10 cellular contexts compared by ENCODE assay signal in the genomic region with DNA sequence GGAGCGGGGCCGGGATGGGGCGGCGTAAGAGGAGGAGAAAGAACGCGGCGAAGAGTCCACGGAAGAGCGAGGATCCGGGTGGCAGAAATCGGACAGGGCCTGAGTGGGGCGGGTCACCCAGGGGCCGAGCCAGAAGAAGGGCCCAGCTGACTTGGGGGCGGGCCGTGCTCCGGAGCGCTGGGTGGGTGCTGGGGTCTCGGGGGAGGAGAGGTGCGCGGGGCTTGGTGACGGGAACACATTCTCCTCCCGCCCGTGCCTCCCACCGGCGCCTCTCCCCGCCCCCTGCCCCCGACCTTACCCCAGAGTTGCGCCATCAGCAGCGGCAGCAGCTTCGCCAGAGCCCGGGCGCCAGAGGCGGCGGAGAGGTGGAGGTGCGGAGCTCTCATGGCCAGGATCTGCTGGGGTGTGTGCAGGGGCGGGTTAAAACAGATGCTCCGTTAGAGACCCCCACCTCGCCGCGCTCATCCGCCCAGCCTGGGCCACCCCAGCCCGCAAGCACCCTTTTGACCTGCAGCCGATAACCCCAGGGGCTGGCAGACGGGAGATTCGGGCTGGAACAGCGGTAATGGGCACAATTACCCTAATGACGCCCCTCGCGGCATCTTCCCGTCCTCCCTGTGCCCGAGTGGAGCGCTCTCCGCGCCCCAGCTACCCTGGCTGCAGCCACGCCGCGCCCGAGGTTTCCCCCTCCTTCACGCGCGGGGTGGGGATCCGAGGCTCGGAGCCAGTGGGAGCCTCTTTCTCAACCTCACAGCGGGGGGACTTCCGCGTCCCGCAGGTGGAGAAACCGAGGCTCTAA. TPM values are rescaled to one million over a fixed set of nuclear protein-coding genes. Genes with fewer than 3 reads are reported as not detected.
DNase-seq lines count a peak whose midpoint lies in the region; ATAC-seq and TF ChIP-seq lines count a peak whose summit lies in the region.
"Had no signal": no experiment of that assay in that cellular context is flagged by ENCODE, and none has a peak within 500 bp of the region (broad histone marks: within the 10 kb centered on the region; RNA-seq: fewer than 3 reads in every experiment).

No MANE protein-coding gene starts in this region.

- POLR2A ChIA-PET in naive thymus-derived CD8-positive, alpha-beta T cell (lab: Charles Lee), result no interaction called here

- DNase-seq in HuH-7 (ENCODE audit: low spot score) (peak; percentile 64), endodermal cell (peak; percentile 82), ureter (ENCODE audit: low spot score) (no peak), D341Med (ENCODE audit: low spot score) (no peak)
- DNase-seq in naive thymus-derived CD8-positive, alpha-beta T cell, result peak in 1 of 10 donors; percentile 44
- DNase-seq: SJCRH30 had no signal

- peaks cover 0 to 4% (median 0%) of the 10 kb centered on the region in 11 experiments; a peak in 2 of 22 replicates for H4K20me1 ChIP-seq in BLaER1 treated with 17β-estradiol and CSF1 and Interleukin-3, amounts not matched to agents 10 nM and 100 nM

- TF ChIP-seq CTCF in endodermal cell (conservative IDR thresholded peaks at IDR 0.05), result no peak

- peaks cover 14 to 40% (median 30%) of the 10 kb centered on the region in 10 experiments for H3K4me1 ChIP-seq in BLaER1 treated with 17β-estradiol and CSF1 and Interleukin-3, amounts not matched to agents 10 nM and 100 nM
- H3K4me1 ChIP-seq in endodermal cell (ENCODE audit: control insufficient read depth, insufficient read depth, low read length), result no peaks in the 10 kb centered on the region
- H3K4me1 ChIP-seq: SJCRH30 had no signal

- H3K4me2 ChIP-seq in BLaER1 treated with 17β-estradiol and CSF1 and Interleukin-3, amounts not matched to agents 10 nM and 100 nM, result peak overlapping the region; percentile 38 to 95 (median 70)

- no peaks in the 10 kb centered on the region for H3K36me3 Mint-ChIP-seq in endodermal cell (ENCODE audit: low read depth)
- peaks cover 0 to 7% (median 5%) of the 10 kb centered on the region in 3 donors for H3K36me3 Mint-ChIP-seq in naive thymus-derived CD8-positive, alpha-beta T cell

- WGBS in endodermal cell (ENCODE audit: insufficient coverage in 1 of 2, insufficient read length in 1 of 2), 2 experiments, result 2 to 3% methylated on average over 24 to 58 of the region's 68 CpGs

- peak overlapping the region in 3 of 11 experiments; percentile 1 to 26 (median 17); a peak in 1 of 22 replicates for H3K9ac ChIP-seq in BLaER1 treated with 17β-estradiol and CSF1 and Interleukin-3, amounts not matched to agents 10 nM and 100 nM
- H3K9ac ChIP-seq in endodermal cell (ENCODE audit: extremely low read depth, low read length, poor library complexity, severe bottlenecking), result no peak overlapping the region

- no peaks in the 10 kb centered on the region for H3K36me3 ChIP-seq in BLaER1 treated with 17β-estradiol and CSF1 and Interleukin-3, amounts not matched to agents 10 nM and 100 nM
- H3K36me3 ChIP-seq in endodermal cell (ENCODE audit: control insufficient read depth, insufficient read depth, low read length), result no peaks in the 10 kb centered on the region
- H3K36me3 ChIP-seq: SJCRH30 had no signal

- peaks cover 78% of the 10 kb centered on the region for H3K27me3 Mint-ChIP-seq in endodermal cell (ENCODE audit: insufficient read depth)
- peaks cover 32 to 84% (median 66%) of the 10 kb centered on the region in 5 donors for H3K27me3 Mint-ChIP-seq in naive thymus-derived CD8-positive, alpha-beta T cell

- peak overlapping the region in 9 of 10 experiments; percentile 9 to 62 (median 43); a peak in 12 of 20 replicates for H3K4me3 ChIP-seq in BLaER1 treated with 17β-estradiol and CSF1 and Interleukin-3, amounts not matched to agents 10 nM and 100 nM
- peak overlapping the region; percentile 45 for H3K4me3 ChIP-seq in endodermal cell (ENCODE audit: low read length)
- H3K4me3 ChIP-seq: SJCRH30 had no signal

- H3K4me3 Mint-ChIP-seq in endodermal cell, result peak overlapping the region; percentile 52
- H3K4me3 Mint-ChIP-seq in naive thymus-derived CD8-positive, alpha-beta T cell, result peak overlapping the region in 9 of 10 donors; percentile 12 to 87 (median 74)

- peaks cover 32 to 50% (median 44%) of the 10 kb centered on the region in 11 experiments for H3K27me3 ChIP-seq in BLaER1 treated with 17β-estradiol and CSF1 and Interleukin-3, amounts not matched to agents 10 nM and 100 nM
- peaks cover 76% of the 10 kb centered on the region for H3K27me3 ChIP-seq in endodermal cell (ENCODE audit: control insufficient read depth, insufficient read depth, low read length, poor library complexity, severe bottlenecking)
- H3K27me3 ChIP-seq: SJCRH30 had no signal

- peaks cover 5% of the 10 kb centered on the region for H3K9me3 Mint-ChIP-seq in endodermal cell
- peaks cover 0 to 2% (median 0%) of the 10 kb centered on the region in 9 donors for H3K9me3 Mint-ChIP-seq in naive thymus-derived CD8-positive, alpha-beta T cell

- H3K9me3 ChIP-seq in BLaER1 treated with 17β-estradiol and CSF1 and Interleukin-3, amounts not matched to agents 10 nM and 100 nM (replicated peaks in 1 of 11), result no peaks in the 10 kb centered on the region
- no peaks in the 10 kb centered on the region for H3K9me3 ChIP-seq in endodermal cell (ENCODE audit: control insufficient read depth, low read length)
- H3K9me3 ChIP-seq: SJCRH30 had no signal

- no peak overlapping the region for H3K27ac Mint-ChIP-seq in endodermal cell
- peak overlapping the region in 2 of 10 donors; percentile 31 to 63 for H3K27ac Mint-ChIP-seq in naive thymus-derived CD8-positive, alpha-beta T cell

- H3K4me1 Mint-ChIP-seq in endodermal cell, result peaks cover 26% of the 10 kb centered on the region
- peaks cover 14 to 32% (median 21%) of the 10 kb centered on the region in 4 donors for H3K4me1 Mint-ChIP-seq in naive thymus-derived CD8-positive, alpha-beta T cell

- ATAC-seq in naive thymus-derived CD8-positive, alpha-beta T cell, result peak in 1 of 2 donors; percentile 25
- ATAC-seq in GM18870 (IDR thresholded peaks at IDR 0.05; ENCODE audit: unreplicated experiment) (no peak), HG02938 (IDR thresholded peaks at IDR 0.05; ENCODE audit: unreplicated experiment) (no peak)

- H3K27ac ChIP-seq in BLaER1 treated with 17β-estradiol and CSF1 and Interleukin-3, amounts not matched to agents 10 nM and 100 nM, result no peak overlapping the region
- H3K27ac ChIP-seq in endodermal cell (ENCODE audit: low read depth, low read length), result no peak overlapping the region
- H3K27ac ChIP-seq: SJCRH30 had no signal

RNA-seq across cellular contexts. Expression of gene KLK10, which starts 0.6 kb away (rescaled TPM):
- total RNA-seq in endodermal cell (under 1 TPM; 0.46 to 0.91 TPM), ureter (0.29 TPM)
- 0.50 TPM for polyA plus RNA-seq in endodermal cell (2013, experiment 1 of 2)
- polyA plus RNA-seq in endodermal cell (2013, experiment 2 of 2), result 0.21 TPM
- not detected for total RNA-seq in naive thymus-derived CD8-positive, alpha-beta T cell
- not detected for polyA plus RNA-seq in naive thymus-derived CD8-positive, alpha-beta T cell
- total RNA-seq: liver, SJCRH30 had no signal

RNA-seq across cellular contexts. Expression of gene KLK11, which starts 7.5 kb away (rescaled TPM):
- total RNA-seq in endodermal cell (1 to 10 TPM in 1 of 2 donors, under 1 TPM in 1; 0.29 to 2.5 TPM), ureter (1.0 TPM)
- polyA plus RNA-seq in endodermal cell (2013, experiment 1 of 2), result not detected
- not detected for polyA plus RNA-seq in endodermal cell (2013, experiment 2 of 2)
- total RNA-seq in naive thymus-derived CD8-positive, alpha-beta T cell, result not detected
- polyA plus RNA-seq in naive thymus-derived CD8-positive, alpha-beta T cell, result not detected
- total RNA-seq: SJCRH30 had no signal

RNA-seq across cellular contexts. Expression of gene KLK12, which starts 15.9 kb away (rescaled TPM):
- not detected for total RNA-seq in endodermal cell
- polyA plus RNA-seq in endodermal cell (2013, experiment 1 of 2), result not detected
- polyA plus RNA-seq in endodermal cell (2013, experiment 2 of 2), result not detected
- not detected for total RNA-seq in naive thymus-derived CD8-positive, alpha-beta T cell
- polyA plus RNA-seq in naive thymus-derived CD8-positive, alpha-beta T cell, result not detected
- not detected for total RNA-seq in ureter
- total RNA-seq: liver, SJCRH30 had no signal
- polyA plus RNA-seq: liver had no signal

RNA-seq across cellular contexts. Expression of gene KLK8, which starts 17.5 kb away (rescaled TPM):
- total RNA-seq in endodermal cell (1 to 10 TPM in 1 of 2 donors, not detected in 1; 1.1 TPM), ureter (not detected)
- polyA plus RNA-seq in endodermal cell (2013, experiment 1 of 2), result 0.64 TPM
- 1.0 TPM for polyA plus RNA-seq in endodermal cell (2013, experiment 2 of 2)
- not detected for total RNA-seq in naive thymus-derived CD8-positive, alpha-beta T cell
- not detected for polyA plus RNA-seq in naive thymus-derived CD8-positive, alpha-beta T cell
- total RNA-seq: liver, SJCRH30 had no signal
- polyA plus RNA-seq: liver had no signal

RNA-seq across cellular contexts. Expression of gene KLK7, which starts 35.2 kb away (rescaled TPM):
- not detected for total RNA-seq in endodermal cell
- not detected for polyA plus RNA-seq in endodermal cell (2013, experiment 1 of 2)
- not detected for polyA plus RNA-seq in endodermal cell (2013, experiment 2 of 2)
- not detected for total RNA-seq in naive thymus-derived CD8-positive, alpha-beta T cell
- not detected for polyA plus RNA-seq in naive thymus-derived CD8-positive, alpha-beta T cell
- not detected for total RNA-seq in ureter
- total RNA-seq: liver, SJCRH30 had no signal
- polyA plus RNA-seq: liver had no signal

Comparison
In these comparisons a context has a peak if more than half of its experiments do, and no peak if none do; other contexts are left out.
1. DNase-seq: peak in HuH-7 (single experiment) and endodermal cell (single experiment); none in ureter (single experiment) and D341Med (single experiment).